Comparison of ENCODE assay signal across 22 cellular contexts in genomic region chr5:142612388-142612787, GRCh38.
"Had no signal": no experiment of that assay in that cellular context is flagged by ENCODE, and none has a peak within 500 bp of the region (broad histone marks: within the 10 kb centered on the region; RNA-seq: fewer than 3 reads in every experiment).

No MANE protein-coding gene starts in this region.

- H3K9ac ChIP-seq: KMS-11 had no signal

- H3K27ac ChIP-seq: HL-60, KMS-11, SJSA1, SK-N-MC had no signal

- H3K4me3 ChIP-seq: SJSA1, SK-N-MC had no signal

- FAIRE-seq: HTR-8/SVneo, RCC 7860 had no signal

- H3K9me3 ChIP-seq: SJSA1 had no signal

- H3K4me2 ChIP-seq: KMS-11 had no signal

- H3K27me3 ChIP-seq: SJSA1 had no signal

- DNase-seq: Kasumi-1, MM.1S, NCI-H1092 treated with DMSO at 0.1 percent for 48 hours, NCI-H1436, NCI-H187, NCI-H2029, NCI-H2081 treated with DMSO at 0.1 percent for 48 hours, NCI-H2171, NCI-H446, NCI-H510A, NCI-H524 treated with DMSO at 0.1 percent for 48 hours, NCI-H69, NCI-H774, Right ventricle myocardium superior, RPMI8226, SIG-M5 had no signal

- H3K4me1 ChIP-seq: SJSA1 had no signal
